In the genomic region with DNA sequence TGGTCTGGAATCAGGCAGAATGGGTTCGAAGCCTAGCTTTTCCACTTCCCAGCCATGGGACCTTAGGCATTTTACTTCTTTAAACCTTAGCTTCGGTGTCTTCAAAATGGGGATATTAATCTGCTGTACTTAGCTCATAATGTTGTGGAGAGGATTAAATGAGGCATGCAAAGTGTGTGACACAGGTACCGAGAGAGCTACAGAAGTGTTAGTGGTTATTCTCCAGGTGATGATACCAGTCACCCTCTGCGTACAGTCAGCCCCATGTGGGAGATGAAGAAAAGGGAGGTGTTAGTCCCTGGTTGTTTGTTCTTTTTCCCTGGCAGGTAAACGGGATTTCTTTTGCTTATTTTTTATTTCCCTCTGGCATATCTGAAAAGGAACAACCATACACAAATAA, we compare ENCODE assay signal across 16 cellular contexts.
DNase-seq lines count a peak whose midpoint lies in the region; ATAC-seq and TF ChIP-seq lines count a peak whose summit lies in the region.
"Had no signal": no experiment of that assay in that cellular context is flagged by ENCODE, and none has a peak within 500 bp of the region (broad histone marks: within the 10 kb centered on the region; RNA-seq: fewer than 3 reads in every experiment).

No MANE protein-coding gene starts in this region.

- peak; percentile 55 for DNase-seq in NCI-H2171 treated with DMSO at 0.1 percent for 48 hours (lab: John Stamatoyannopoulos, UW)
- no peak for DNase-seq in NCI-H2171 (lab: John Stamatoyannopoulos, UW)
- DNase-seq in NCI-H69 (lab: John Stamatoyannopoulos, UW): peak; percentile 46
- DNase-seq in fibroblast of lung (ENCODE audit: low read depth in 2 of 2): no peak
- no peak for DNase-seq in NCI-H1105 treated with DMSO at 0.1 percent for 48 hours (lab: John Stamatoyannopoulos, UW)
- DNase-seq: C1 segment of cervical spinal cord, DMS 273 treated with DMSO at 0.1 percent for 48 hours, NCI-H1048, PC-9 had no signal

- H3K36me3 ChIP-seq in fibroblast of lung (ENCODE audit: control insufficient read depth, insufficient read depth, low read length): no peaks in the 10 kb centered on the region
- no peaks in the 10 kb centered on the region for H3K36me3 ChIP-seq in stomach smooth muscle (ENCODE audit: control insufficient read depth in 2 of 2, insufficient read depth in 2 of 2, low read length in 2 of 2)

- H3K4me3 ChIP-seq in fibroblast of lung (replicated peaks in 1 of 4; ENCODE audit: control extremely low read depth in 1 of 4, insufficient read depth in 1 of 4, low read depth in 3 of 4, low read length in 4 of 4) (no peak overlapping the region), stomach smooth muscle (ENCODE audit: low read length in 2 of 2) (no peak overlapping the region)
- H3K4me3 ChIP-seq: K562, PC-9, SK-N-MC had no signal

- H3K4me1 ChIP-seq in fibroblast of lung (ENCODE audit: control insufficient read depth, extremely low read depth, insufficient read depth, low read length) (peaks cover 42% of the 10 kb centered on the region), stomach smooth muscle (ENCODE audit: control insufficient read depth, insufficient read depth, low read length) (peaks cover 25% of the 10 kb centered on the region)

- H3K27me3 ChIP-seq in fibroblast of lung (ENCODE audit: control insufficient read depth, insufficient read depth, low read length): no peaks in the 10 kb centered on the region
- no peaks in the 10 kb centered on the region for H3K27me3 ChIP-seq in stomach smooth muscle (ENCODE audit: control insufficient read depth in 1 of 2, insufficient read depth in 2 of 2, low read length in 2 of 2)

- no peak overlapping the region for H3K9ac ChIP-seq in fibroblast of lung (ENCODE audit: insufficient read depth, low read length)
- H3K9ac ChIP-seq in stomach smooth muscle (ENCODE audit: low read length in 2 of 2): no peak overlapping the region

- ATAC-seq in GM18870 (IDR thresholded peaks at IDR 0.05; ENCODE audit: unreplicated experiment): no peak
- ATAC-seq in GM18505 (IDR thresholded peaks at IDR 0.05; ENCODE audit: unreplicated experiment): no peak
- ATAC-seq: K562, Right ventricle myocardium inferior had no signal

- TF ChIP-seq POLR2A in GM18505 (IDR thresholded peaks at IDR 0.05; ENCODE audit: borderline replicate concordance, extremely low read depth, insufficient read depth, insufficient read length): no peak

- H3K79me2 ChIP-seq in fibroblast of lung (ENCODE audit: control insufficient read depth, insufficient read depth, low read length): no peaks in the 10 kb centered on the region

- peak overlapping the region; percentile 46 for H3K27ac ChIP-seq in fibroblast of lung (ENCODE audit: insufficient read depth, low read length)
- H3K27ac ChIP-seq in stomach smooth muscle (ENCODE audit: low read length): peak overlapping the region; percentile 19
- H3K27ac ChIP-seq: HL-60, PC-9, SK-N-MC had no signal

- no peak overlapping the region for H2AFZ ChIP-seq in fibroblast of lung (ENCODE audit: low read length)
- H2AFZ ChIP-seq: PC-9 had no signal

- H3K9me3 ChIP-seq in fibroblast of lung (ENCODE audit: control insufficient read depth, insufficient read depth, low read depth, low read length) (no peaks in the 10 kb centered on the region), stomach smooth muscle (ENCODE audit: control insufficient read depth in 2 of 2, low read length in 2 of 2) (no peaks in the 10 kb centered on the region)

- no peak for TF ChIP-seq CTCF in fibroblast of lung (conservative IDR thresholded peaks at IDR 0.05 in 1 of 2, IDR thresholded peaks at IDR 0.05 in 1 of 2; ENCODE audit: low read depth in 1 of 2, low read length in 2 of 2)

- H4K20me1 ChIP-seq in fibroblast of lung (ENCODE audit: control insufficient read depth, extremely low read depth, insufficient read depth, low read length): no peaks in the 10 kb centered on the region

- H3K4me2 ChIP-seq in fibroblast of lung (ENCODE audit: extremely low read depth, insufficient read depth, low read length): no peak overlapping the region
- H3K4me2 ChIP-seq: PC-9 had no signal

Comparison
In these comparisons a context has a peak if more than half of its experiments do, and no peak if none do; other contexts are left out.
1. DNase-seq: peak in NCI-H2171 treated with DMSO at 0.1 percent for 48 hours (single experiment) and NCI-H69 (single experiment); none in NCI-H2171 (single experiment), fibroblast of lung (0 of 2) and NCI-H1105 treated with DMSO at 0.1 percent for 48 hours (single experiment).